In the genomic region with DNA sequence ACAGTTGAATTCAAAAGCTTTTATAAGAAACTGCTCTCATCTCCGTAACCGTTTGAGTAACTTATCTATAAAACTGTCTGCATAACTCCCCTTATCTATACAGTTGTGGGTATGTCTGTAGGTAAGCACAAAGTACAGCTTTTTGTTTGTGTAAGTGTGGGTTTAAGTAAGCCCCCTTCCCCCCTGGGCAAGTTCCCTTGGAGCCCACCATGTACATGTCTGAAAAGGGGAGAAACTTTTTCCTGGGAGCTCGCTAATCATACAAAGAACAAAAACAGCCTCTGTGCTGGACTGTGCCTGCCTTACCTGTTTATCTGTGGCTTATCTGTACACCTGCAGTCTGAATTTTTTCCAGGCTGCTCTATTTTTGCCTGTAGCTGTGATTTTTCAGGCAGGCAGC, we compare ENCODE assay signal across 2 cellular contexts.
TF ChIP-seq lines count a peak whose summit lies in the region.

No MANE protein-coding gene starts in this region.

TF ChIP-seq in HepG2, 621 proteins besides CTCF, POLR2A, EP300 and RAD21:
- TF ChIP-seq ZBTB7B (CRISPR knock-in tag; IDR thresholded peaks at IDR 0.05): peak; percentile 55; the same call in 1 of the 2 replicates
- TF ChIP-seq HNF4A (CRISPR knock-in tag; IDR thresholded peaks at IDR 0.05): peak; percentile 43; the same call in 1 of the 2 replicates
- TF ChIP-seq, protein P1, sequence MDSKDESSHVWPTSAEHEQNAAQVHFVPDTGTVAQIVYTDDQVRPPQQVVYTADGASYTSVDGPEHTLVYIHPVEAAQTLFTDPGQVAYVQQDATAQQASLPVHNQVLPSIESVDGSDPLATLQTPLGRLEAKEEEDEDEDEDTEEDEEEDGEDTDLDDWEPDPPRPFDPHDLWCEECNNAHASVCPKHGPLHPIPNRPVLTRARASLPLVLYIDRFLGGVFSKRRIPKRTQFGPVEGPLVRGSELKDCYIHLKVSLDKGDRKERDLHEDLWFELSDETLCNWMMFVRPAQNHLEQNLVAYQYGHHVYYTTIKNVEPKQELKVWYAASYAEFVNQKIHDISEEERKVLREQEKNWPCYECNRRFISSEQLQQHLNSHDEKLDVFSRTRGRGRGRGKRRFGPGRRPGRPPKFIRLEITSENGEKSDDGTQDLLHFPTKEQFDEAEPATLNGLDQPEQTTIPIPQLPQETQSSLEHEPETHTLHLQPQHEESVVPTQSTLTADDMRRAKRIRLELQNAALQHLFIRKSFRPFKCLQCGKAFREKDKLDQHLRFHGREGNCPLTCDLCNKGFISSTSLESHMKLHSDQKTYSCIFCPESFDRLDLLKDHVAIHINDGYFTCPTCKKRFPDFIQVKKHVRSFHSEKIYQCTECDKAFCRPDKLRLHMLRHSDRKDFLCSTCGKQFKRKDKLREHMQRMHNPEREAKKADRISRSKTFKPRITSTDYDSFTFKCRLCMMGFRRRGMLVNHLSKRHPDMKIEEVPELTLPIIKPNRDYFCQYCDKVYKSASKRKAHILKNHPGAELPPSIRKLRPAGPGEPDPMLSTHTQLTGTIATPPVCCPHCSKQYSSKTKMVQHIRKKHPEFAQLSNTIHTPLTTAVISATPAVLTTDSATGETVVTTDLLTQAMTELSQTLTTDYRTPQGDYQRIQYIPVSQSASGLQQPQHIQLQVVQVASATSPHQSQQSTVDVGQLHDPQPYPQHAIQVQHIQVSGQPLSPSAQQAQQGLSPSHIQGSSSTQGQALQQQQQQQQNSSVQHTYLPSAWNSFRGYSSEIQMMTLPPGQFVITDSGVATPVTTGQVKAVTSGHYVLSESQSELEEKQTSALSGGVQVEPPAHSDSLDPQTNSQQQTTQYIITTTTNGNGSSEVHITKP (CRISPR knock-in tag; IDR thresholded peaks at IDR 0.05; ENCODE audit: low read depth): peak; percentile 63; the same call in 1 of the 2 replicates
- TF ChIP-seq ZNF619 (CRISPR knock-in tag; IDR thresholded peaks at IDR 0.05): no peak
- TF ChIP-seq HNF4G (IDR thresholded peaks at IDR 0.05; ENCODE audit: borderline replicate concordance, low read depth, low read length): 0 out of 2 replicates have a peak, but pooled peaks have one; percentile 27
- no peak for TF ChIP-seq HNF4G (CRISPR knock-in tag; IDR thresholded peaks at IDR 0.05; ENCODE audit: borderline replicate concordance, low read depth)
- TF ChIP-seq, protein P2, sequence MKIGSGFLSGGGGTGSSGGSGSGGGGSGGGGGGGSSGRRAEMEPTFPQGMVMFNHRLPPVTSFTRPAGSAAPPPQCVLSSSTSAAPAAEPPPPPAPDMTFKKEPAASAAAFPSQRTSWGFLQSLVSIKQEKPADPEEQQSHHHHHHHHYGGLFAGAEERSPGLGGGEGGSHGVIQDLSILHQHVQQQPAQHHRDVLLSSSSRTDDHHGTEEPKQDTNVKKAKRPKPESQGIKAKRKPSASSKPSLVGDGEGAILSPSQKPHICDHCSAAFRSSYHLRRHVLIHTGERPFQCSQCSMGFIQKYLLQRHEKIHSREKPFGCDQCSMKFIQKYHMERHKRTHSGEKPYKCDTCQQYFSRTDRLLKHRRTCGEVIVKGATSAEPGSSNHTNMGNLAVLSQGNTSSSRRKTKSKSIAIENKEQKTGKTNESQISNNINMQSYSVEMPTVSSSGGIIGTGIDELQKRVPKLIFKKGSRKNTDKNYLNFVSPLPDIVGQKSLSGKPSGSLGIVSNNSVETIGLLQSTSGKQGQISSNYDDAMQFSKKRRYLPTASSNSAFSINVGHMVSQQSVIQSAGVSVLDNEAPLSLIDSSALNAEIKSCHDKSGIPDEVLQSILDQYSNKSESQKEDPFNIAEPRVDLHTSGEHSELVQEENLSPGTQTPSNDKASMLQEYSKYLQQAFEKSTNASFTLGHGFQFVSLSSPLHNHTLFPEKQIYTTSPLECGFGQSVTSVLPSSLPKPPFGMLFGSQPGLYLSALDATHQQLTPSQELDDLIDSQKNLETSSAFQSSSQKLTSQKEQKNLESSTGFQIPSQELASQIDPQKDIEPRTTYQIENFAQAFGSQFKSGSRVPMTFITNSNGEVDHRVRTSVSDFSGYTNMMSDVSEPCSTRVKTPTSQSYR (CRISPR knock-in tag; IDR thresholded peaks at IDR 0.05; ENCODE audit: borderline replicate concordance): 0 out of 2 replicates have a peak, but pooled peaks have one; percentile 12
- no peak for TF ChIP-seq GABPB1 (CRISPR knock-in tag; IDR thresholded peaks at IDR 0.05)

TF ChIP-seq in GM23338, 12 proteins besides CTCF, POLR2A, EP300 and RAD21:
- TF ChIP-seq, protein P3, sequence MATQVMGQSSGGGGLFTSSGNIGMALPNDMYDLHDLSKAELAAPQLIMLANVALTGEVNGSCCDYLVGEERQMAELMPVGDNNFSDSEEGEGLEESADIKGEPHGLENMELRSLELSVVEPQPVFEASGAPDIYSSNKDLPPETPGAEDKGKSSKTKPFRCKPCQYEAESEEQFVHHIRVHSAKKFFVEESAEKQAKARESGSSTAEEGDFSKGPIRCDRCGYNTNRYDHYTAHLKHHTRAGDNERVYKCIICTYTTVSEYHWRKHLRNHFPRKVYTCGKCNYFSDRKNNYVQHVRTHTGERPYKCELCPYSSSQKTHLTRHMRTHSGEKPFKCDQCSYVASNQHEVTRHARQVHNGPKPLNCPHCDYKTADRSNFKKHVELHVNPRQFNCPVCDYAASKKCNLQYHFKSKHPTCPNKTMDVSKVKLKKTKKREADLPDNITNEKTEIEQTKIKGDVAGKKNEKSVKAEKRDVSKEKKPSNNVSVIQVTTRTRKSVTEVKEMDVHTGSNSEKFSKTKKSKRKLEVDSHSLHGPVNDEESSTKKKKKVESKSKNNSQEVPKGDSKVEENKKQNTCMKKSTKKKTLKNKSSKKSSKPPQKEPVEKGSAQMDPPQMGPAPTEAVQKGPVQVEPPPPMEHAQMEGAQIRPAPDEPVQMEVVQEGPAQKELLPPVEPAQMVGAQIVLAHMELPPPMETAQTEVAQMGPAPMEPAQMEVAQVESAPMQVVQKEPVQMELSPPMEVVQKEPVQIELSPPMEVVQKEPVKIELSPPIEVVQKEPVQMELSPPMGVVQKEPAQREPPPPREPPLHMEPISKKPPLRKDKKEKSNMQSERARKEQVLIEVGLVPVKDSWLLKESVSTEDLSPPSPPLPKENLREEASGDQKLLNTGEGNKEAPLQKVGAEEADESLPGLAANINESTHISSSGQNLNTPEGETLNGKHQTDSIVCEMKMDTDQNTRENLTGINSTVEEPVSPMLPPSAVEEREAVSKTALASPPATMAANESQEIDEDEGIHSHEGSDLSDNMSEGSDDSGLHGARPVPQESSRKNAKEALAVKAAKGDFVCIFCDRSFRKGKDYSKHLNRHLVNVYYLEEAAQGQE (IDR thresholded peaks at IDR 0.05; ENCODE audit: unreplicated experiment): no peak
TF ChIP-seq in GM23338: peak in this region for 0.
